ENCODE assay signal across 15 cellular contexts in genomic region chr22:22652573-22652972, GRCh38. TPM values are rescaled to one million over a fixed set of nuclear protein-coding genes. Genes with fewer than 3 reads are reported as not detected.
DNase-seq lines count a peak whose midpoint lies in the region; ATAC-seq, FAIRE-seq and TF ChIP-seq lines count a peak whose summit lies in the region.
"Not testable (repeated sequence)": the region's sequence is repeated elsewhere in the genome, so short reads cannot be mapped to it uniquely, and the experiment has no call there.
"Had no signal": no experiment of that assay in that cellular context is flagged by ENCODE, and none has a peak within 500 bp of the region (broad histone marks: within the 10 kb centered on the region; RNA-seq: fewer than 3 reads in every experiment).

No MANE protein-coding gene starts in this region.

- ATAC-seq in natural killer cell treated with Interleukin-12 subunit alpha and Interleukin-12 subunit beta and Interleukin-15 and Interleukin-18, amount 100 ng/mL, for 72 hours: not testable (repeated sequence)

- FAIRE-seq in kidney (lab: Jason Lieb, UNC): not testable (repeated sequence)

- H3K4me3 ChIP-seq in DOHH2 (ENCODE audit: low read length): peak overlapping the region; percentile 49
- H3K4me3 ChIP-seq in kidney (ENCODE audit: low read length in 2 of 2): not testable (repeated sequence)

- not testable (repeated sequence) for H3K4me3 Mint-ChIP-seq in T-helper 2 cell treated with Interferon-gamma antibody and Interleukin-4, amounts not matched to agents 5 μg/mL and 100 μg/mL, for 36 hours; activated naive CD4-positive, alpha-beta T cell treated with anti-CD3 and anti-CD28 coated beads, Interleukin-2, amount 50 U/mL, for 24 hours; stimulated activated naive CD8-positive, alpha-beta T cell treated with anti-CD3 and anti-CD28 coated beads, Interleukin-15, Interleukin-2, amounts not matched to agents 100 ng/mL and 50 ng/mL, for 24 hours
- peak overlapping the region; percentile 57 for H3K4me3 Mint-ChIP-seq in chondrocyte (ENCODE audit: unreplicated experiment)
- H3K4me3 Mint-ChIP-seq in natural killer cell treated with Interleukin-12 subunit alpha and Interleukin-12 subunit beta and Interleukin-15 and Interleukin-18, amount 100 ng/mL, for 72 hours: peak overlapping the region; percentile 34

- peak overlapping the region; percentile 14 for H3K27ac Mint-ChIP-seq in T-helper 2 cell treated with Interferon-gamma antibody and Interleukin-4, amounts not matched to agents 5 μg/mL and 100 μg/mL, for 36 hours
- H3K27ac Mint-ChIP-seq in activated naive CD4-positive, alpha-beta T cell treated with anti-CD3 and anti-CD28 coated beads, Interleukin-2, amount 50 U/mL, for 24 hours: peak overlapping the region; percentile 89
- not testable (repeated sequence) for H3K27ac Mint-ChIP-seq in chondrocyte (ENCODE audit: unreplicated experiment)
- H3K27ac Mint-ChIP-seq in natural killer cell treated with Interleukin-12 subunit alpha and Interleukin-12 subunit beta and Interleukin-15 and Interleukin-18, amount 100 ng/mL, for 72 hours: peak overlapping the region in 1 of 2 donors; percentile 56
- H3K27ac Mint-ChIP-seq in stimulated activated naive CD8-positive, alpha-beta T cell treated with anti-CD3 and anti-CD28 coated beads, Interleukin-15, Interleukin-2, amounts not matched to agents 100 ng/mL and 50 ng/mL, for 24 hours: peak overlapping the region; percentile 61

- DNase-seq in T-helper 2 cell treated with Interferon-gamma antibody and Interleukin-4, amounts not matched to agents 5 μg/mL and 100 μg/mL, for 36 hours (ENCODE audit: low spot score); chondrocyte (ENCODE audit: low spot score); natural killer cell treated with Interleukin-12 subunit alpha and Interleukin-12 subunit beta and Interleukin-15 and Interleukin-18, amount 100 ng/mL, for 72 hours (ENCODE audit: low spot score): not testable (repeated sequence)
- DNase-seq in kidney: peak; percentile 45

- H3K4me1 ChIP-seq in DOHH2 (ENCODE audit: control insufficient read depth, low read length): peaks cover 46% of the 10 kb centered on the region
- H3K4me1 ChIP-seq in kidney (ENCODE audit: control insufficient read depth in 1 of 2, insufficient read depth in 1 of 2, low read depth in 1 of 2, low read length in 2 of 2): not testable (repeated sequence)

- not testable (repeated sequence) for H3K27me3 Mint-ChIP-seq in T-helper 2 cell treated with Interferon-gamma antibody and Interleukin-4, amounts not matched to agents 5 μg/mL and 100 μg/mL, for 36 hours (ENCODE audit: low read depth); activated naive CD4-positive, alpha-beta T cell treated with anti-CD3 and anti-CD28 coated beads, Interleukin-2, amount 50 U/mL, for 24 hours; chondrocyte (ENCODE audit: low read depth); natural killer cell treated with Interleukin-12 subunit alpha and Interleukin-12 subunit beta and Interleukin-15 and Interleukin-18, amount 100 ng/mL, for 72 hours; stimulated activated naive CD8-positive, alpha-beta T cell treated with anti-CD3 and anti-CD28 coated beads, Interleukin-15, Interleukin-2, amounts not matched to agents 100 ng/mL and 50 ng/mL, for 24 hours

- H3K36me3 ChIP-seq in DOHH2 (ENCODE audit: control insufficient read depth, low read length); kidney (ENCODE audit: control insufficient read depth in 1 of 2, insufficient read depth in 2 of 2, low read length in 2 of 2): not testable (repeated sequence)

- H3K27me3 ChIP-seq in DOHH2 (ENCODE audit: control insufficient read depth, low read length): not testable (repeated sequence)

- not testable (repeated sequence) for H3K9me3 Mint-ChIP-seq in T-helper 2 cell treated with Interferon-gamma antibody and Interleukin-4, amounts not matched to agents 5 μg/mL and 100 μg/mL, for 36 hours; activated naive CD4-positive, alpha-beta T cell treated with anti-CD3 and anti-CD28 coated beads, Interleukin-2, amount 50 U/mL, for 24 hours; chondrocyte (ENCODE audit: low read depth); natural killer cell treated with Interleukin-12 subunit alpha and Interleukin-12 subunit beta and Interleukin-15 and Interleukin-18, amount 100 ng/mL, for 72 hours; stimulated activated naive CD8-positive, alpha-beta T cell treated with anti-CD3 and anti-CD28 coated beads, Interleukin-15, Interleukin-2, amounts not matched to agents 100 ng/mL and 50 ng/mL, for 24 hours

- H3F3A ChIP-seq in DOHH2 (ENCODE audit: control insufficient read depth, insufficient read depth): not testable (repeated sequence)

- intact Hi-C loops in kidney (cut with DNase I): not testable (repeated sequence)

- not testable (repeated sequence) for TF ChIP-seq CTCF in DOHH2 (IDR thresholded peaks at IDR 0.05; ENCODE audit: low read depth, low read length, poor library complexity, severe bottlenecking); chondrocyte (IDR thresholded peaks at IDR 0.05); kidney (IDR thresholded peaks at IDR 0.05; ENCODE audit: borderline replicate concordance, extremely low read depth, insufficient read depth)

- H3K36me3 Mint-ChIP-seq in T-helper 2 cell treated with Interferon-gamma antibody and Interleukin-4, amounts not matched to agents 5 μg/mL and 100 μg/mL, for 36 hours (ENCODE audit: low read depth); activated naive CD4-positive, alpha-beta T cell treated with anti-CD3 and anti-CD28 coated beads, Interleukin-2, amount 50 U/mL, for 24 hours; chondrocyte (ENCODE audit: low read depth); natural killer cell treated with Interleukin-12 subunit alpha and Interleukin-12 subunit beta and Interleukin-15 and Interleukin-18, amount 100 ng/mL, for 72 hours; stimulated activated naive CD8-positive, alpha-beta T cell treated with anti-CD3 and anti-CD28 coated beads, Interleukin-15, Interleukin-2, amounts not matched to agents 100 ng/mL and 50 ng/mL, for 24 hours (ENCODE audit: low read depth): not testable (repeated sequence)

- H3K9me3 ChIP-seq in DOHH2 (ENCODE audit: control insufficient read depth, insufficient read depth, low read length); kidney (ENCODE audit: control insufficient read depth in 1 of 2, low read length in 2 of 2): not testable (repeated sequence)

- not testable (repeated sequence) for H4K20me1 ChIP-seq in DOHH2 (ENCODE audit: control insufficient read depth, insufficient read depth, low read depth, low read length)

- not testable (repeated sequence) for H3K9me2 ChIP-seq in DOHH2 (replicated peaks; ENCODE audit: control insufficient read depth, low read length)

- not testable (repeated sequence) for H3K79me2 ChIP-seq in DOHH2 (ENCODE audit: control insufficient read depth, low read length)

- H3K9ac ChIP-seq in kidney (ENCODE audit: low read length in 2 of 2): not testable (repeated sequence)

- H3K4me2 ChIP-seq in DOHH2 (ENCODE audit: low read length): peak overlapping the region; percentile 55

- H3K4me1 Mint-ChIP-seq in T-helper 2 cell treated with Interferon-gamma antibody and Interleukin-4, amounts not matched to agents 5 μg/mL and 100 μg/mL, for 36 hours (ENCODE audit: low read depth); natural killer cell treated with Interleukin-12 subunit alpha and Interleukin-12 subunit beta and Interleukin-15 and Interleukin-18, amount 100 ng/mL, for 72 hours (ENCODE audit: low read depth in 2 of 2): not testable (repeated sequence)
- peaks cover 26% of the 10 kb centered on the region for H3K4me1 Mint-ChIP-seq in activated naive CD4-positive, alpha-beta T cell treated with anti-CD3 and anti-CD28 coated beads, Interleukin-2, amount 50 U/mL, for 24 hours
- H3K4me1 Mint-ChIP-seq in chondrocyte (ENCODE audit: low read depth): peaks cover 23% of the 10 kb centered on the region
- H3K4me1 Mint-ChIP-seq in stimulated activated naive CD8-positive, alpha-beta T cell treated with anti-CD3 and anti-CD28 coated beads, Interleukin-15, Interleukin-2, amounts not matched to agents 100 ng/mL and 50 ng/mL, for 24 hours (ENCODE audit: low read depth): peaks cover 23% of the 10 kb centered on the region

- peak overlapping the region; percentile 21; the same call in 1 of the 2 replicates for H3K27ac ChIP-seq in DOHH2 (ENCODE audit: low read depth, low read length)
- H3K27ac ChIP-seq in kidney (ENCODE audit: low read depth in 2 of 2, low read length in 2 of 2): not testable (repeated sequence)

RNA-seq across cellular contexts. Expression of gene GGTLC2, which starts 8.2 kb away (rescaled TPM):
- 1.4 to 1.5 TPM in 2 of 3 replicates, not detected in the other for total RNA-seq in chondrocyte
- total RNA-seq in kidney: 0.76 TPM
- polyA plus RNA-seq in kidney (ENCODE audit: insufficient read depth, low read depth, low replicate concordance): not detected
- not detected for total RNA-seq in natural killer cell treated with Interleukin-12 subunit alpha and Interleukin-12 subunit beta and Interleukin-15 and Interleukin-18, amount 100 ng/mL, for 72 hours
- total RNA-seq: A172; CD4-positive, CD25-positive, alpha-beta regulatory T cell; Daoy; G401; GM23248; H7; HT-29; Peyer's patch had no signal
- polyA plus RNA-seq: GM23248 had no signal
